In genomic region chr22:28771195-28771791, GRCh38 we compare ENCODE assay signal across 1 cellular context.
TF ChIP-seq lines count a peak whose summit lies in the region.

No MANE protein-coding gene starts in this region.

TF ChIP-seq in H1, 55 proteins besides CTCF, POLR2A, EP300 and RAD21:
- TF ChIP-seq, protein P1, sequence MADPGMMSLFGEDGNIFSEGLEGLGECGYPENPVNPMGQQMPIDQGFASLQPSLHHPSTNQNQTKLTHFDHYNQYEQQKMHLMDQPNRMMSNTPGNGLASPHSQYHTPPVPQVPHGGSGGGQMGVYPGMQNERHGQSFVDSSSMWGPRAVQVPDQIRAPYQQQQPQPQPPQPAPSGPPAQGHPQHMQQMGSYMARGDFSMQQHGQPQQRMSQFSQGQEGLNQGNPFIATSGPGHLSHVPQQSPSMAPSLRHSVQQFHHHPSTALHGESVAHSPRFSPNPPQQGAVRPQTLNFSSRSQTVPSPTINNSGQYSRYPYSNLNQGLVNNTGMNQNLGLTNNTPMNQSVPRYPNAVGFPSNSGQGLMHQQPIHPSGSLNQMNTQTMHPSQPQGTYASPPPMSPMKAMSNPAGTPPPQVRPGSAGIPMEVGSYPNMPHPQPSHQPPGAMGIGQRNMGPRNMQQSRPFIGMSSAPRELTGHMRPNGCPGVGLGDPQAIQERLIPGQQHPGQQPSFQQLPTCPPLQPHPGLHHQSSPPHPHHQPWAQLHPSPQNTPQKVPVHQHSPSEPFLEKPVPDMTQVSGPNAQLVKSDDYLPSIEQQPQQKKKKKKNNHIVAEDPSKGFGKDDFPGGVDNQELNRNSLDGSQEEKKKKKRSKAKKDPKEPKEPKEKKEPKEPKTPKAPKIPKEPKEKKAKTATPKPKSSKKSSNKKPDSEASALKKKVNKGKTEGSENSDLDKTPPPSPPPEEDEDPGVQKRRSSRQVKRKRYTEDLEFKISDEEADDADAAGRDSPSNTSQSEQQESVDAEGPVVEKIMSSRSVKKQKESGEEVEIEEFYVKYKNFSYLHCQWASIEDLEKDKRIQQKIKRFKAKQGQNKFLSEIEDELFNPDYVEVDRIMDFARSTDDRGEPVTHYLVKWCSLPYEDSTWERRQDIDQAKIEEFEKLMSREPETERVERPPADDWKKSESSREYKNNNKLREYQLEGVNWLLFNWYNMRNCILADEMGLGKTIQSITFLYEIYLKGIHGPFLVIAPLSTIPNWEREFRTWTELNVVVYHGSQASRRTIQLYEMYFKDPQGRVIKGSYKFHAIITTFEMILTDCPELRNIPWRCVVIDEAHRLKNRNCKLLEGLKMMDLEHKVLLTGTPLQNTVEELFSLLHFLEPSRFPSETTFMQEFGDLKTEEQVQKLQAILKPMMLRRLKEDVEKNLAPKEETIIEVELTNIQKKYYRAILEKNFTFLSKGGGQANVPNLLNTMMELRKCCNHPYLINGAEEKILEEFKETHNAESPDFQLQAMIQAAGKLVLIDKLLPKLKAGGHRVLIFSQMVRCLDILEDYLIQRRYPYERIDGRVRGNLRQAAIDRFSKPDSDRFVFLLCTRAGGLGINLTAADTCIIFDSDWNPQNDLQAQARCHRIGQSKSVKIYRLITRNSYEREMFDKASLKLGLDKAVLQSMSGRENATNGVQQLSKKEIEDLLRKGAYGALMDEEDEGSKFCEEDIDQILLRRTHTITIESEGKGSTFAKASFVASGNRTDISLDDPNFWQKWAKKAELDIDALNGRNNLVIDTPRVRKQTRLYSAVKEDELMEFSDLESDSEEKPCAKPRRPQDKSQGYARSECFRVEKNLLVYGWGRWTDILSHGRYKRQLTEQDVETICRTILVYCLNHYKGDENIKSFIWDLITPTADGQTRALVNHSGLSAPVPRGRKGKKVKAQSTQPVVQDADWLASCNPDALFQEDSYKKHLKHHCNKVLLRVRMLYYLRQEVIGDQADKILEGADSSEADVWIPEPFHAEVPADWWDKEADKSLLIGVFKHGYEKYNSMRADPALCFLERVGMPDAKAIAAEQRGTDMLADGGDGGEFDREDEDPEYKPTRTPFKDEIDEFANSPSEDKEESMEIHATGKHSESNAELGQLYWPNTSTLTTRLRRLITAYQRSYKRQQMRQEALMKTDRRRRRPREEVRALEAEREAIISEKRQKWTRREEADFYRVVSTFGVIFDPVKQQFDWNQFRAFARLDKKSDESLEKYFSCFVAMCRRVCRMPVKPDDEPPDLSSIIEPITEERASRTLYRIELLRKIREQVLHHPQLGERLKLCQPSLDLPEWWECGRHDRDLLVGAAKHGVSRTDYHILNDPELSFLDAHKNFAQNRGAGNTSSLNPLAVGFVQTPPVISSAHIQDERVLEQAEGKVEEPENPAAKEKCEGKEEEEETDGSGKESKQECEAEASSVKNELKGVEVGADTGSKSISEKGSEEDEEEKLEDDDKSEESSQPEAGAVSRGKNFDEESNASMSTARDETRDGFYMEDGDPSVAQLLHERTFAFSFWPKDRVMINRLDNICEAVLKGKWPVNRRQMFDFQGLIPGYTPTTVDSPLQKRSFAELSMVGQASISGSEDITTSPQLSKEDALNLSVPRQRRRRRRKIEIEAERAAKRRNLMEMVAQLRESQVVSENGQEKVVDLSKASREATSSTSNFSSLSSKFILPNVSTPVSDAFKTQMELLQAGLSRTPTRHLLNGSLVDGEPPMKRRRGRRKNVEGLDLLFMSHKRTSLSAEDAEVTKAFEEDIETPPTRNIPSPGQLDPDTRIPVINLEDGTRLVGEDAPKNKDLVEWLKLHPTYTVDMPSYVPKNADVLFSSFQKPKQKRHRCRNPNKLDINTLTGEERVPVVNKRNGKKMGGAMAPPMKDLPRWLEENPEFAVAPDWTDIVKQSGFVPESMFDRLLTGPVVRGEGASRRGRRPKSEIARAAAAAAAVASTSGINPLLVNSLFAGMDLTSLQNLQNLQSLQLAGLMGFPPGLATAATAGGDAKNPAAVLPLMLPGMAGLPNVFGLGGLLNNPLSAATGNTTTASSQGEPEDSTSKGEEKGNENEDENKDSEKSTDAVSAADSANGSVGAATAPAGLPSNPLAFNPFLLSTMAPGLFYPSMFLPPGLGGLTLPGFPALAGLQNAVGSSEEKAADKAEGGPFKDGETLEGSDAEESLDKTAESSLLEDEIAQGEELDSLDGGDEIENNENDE (IDR thresholded peaks at IDR 0.05; ENCODE audit: insufficient replicate concordance, low read length) = no peak
- no peak for TF ChIP-seq SP4 (IDR thresholded peaks at IDR 0.05; ENCODE audit: low read length)
- TF ChIP-seq KDM4A (IDR thresholded peaks at IDR 0.05; ENCODE audit: low read depth, low read length, severe bottlenecking) = no peak
